ENCODE assay signal across 11 cellular contexts in genomic region chr6:159043986-159044385, GRCh38. TPM values are rescaled to one million over a fixed set of nuclear protein-coding genes. Genes with fewer than 3 reads are reported as not detected.
DNase-seq lines count a peak whose midpoint lies in the region; ATAC-seq and TF ChIP-seq lines count a peak whose summit lies in the region.
"Had no signal": no experiment of that assay in that cellular context is flagged by ENCODE, and none has a peak within 500 bp of the region (broad histone marks: within the 10 kb centered on the region; RNA-seq: fewer than 3 reads in every experiment).

No MANE protein-coding gene starts in this region.

- H3F3A ChIP-seq in OCI-LY1 (ENCODE audit: insufficient read depth, low read length), result peaks cover 8% of the 10 kb centered on the region; the same call in 1 of the 2 replicates

- TF ChIP-seq CTCF in GM12875 (IDR thresholded peaks at IDR 0.05; ENCODE audit: borderline replicate concordance, insufficient read depth, low read depth, low read length) (no peak), OCI-LY1 (IDR thresholded peaks at IDR 0.05; ENCODE audit: low read length) (no peak), spleen (IDR thresholded peaks at IDR 0.05 in 8 of 11, conservative IDR thresholded peaks at IDR 0.05 in 3 of 11) (no peak)

- H3K9me2 ChIP-seq in OCI-LY1 (ENCODE audit: low read depth, low read length), result no peaks in the 10 kb centered on the region

- H3K4me3 ChIP-seq in GM12875 (ENCODE audit: low read depth, low read length) (peak overlapping the region; percentile 44), OCI-LY1 (ENCODE audit: low read depth, low read length, poor library complexity, severe bottlenecking) (peak overlapping the region; percentile 84), spleen (peak overlapping the region; percentile 41 to 79 (median 52))

- H3K27ac ChIP-seq in OCI-LY1 (ENCODE audit: low read depth, low read length, poor library complexity, severe bottlenecking) (peak overlapping the region; percentile 89), spleen (peak overlapping the region; percentile 75 to 94 (median 92))

- H3K4me1 ChIP-seq in OCI-LY1 (ENCODE audit: insufficient read depth, low read length, severe bottlenecking), result peaks cover 73% of the 10 kb centered on the region
- H3K4me1 ChIP-seq in spleen, result peaks cover 33 to 78% (median 51%) of the 10 kb centered on the region in 6 donors

- H3K79me2 ChIP-seq in OCI-LY1 (ENCODE audit: insufficient read depth, low read length), result peaks cover 26% of the 10 kb centered on the region

- peak overlapping the region; percentile 96 for H3K27ac Mint-ChIP-seq in activated naive CD8-positive, alpha-beta T cell treated with anti-CD3 and anti-CD28 coated beads, Interleukin-2, amount 10 ng/mL, durations not matched to agents 7 days and 5 days

- peak overlapping the region; percentile 92 for H3K9ac ChIP-seq in OCI-LY1 (ENCODE audit: low read length)

- H3K4me2 ChIP-seq in OCI-LY1 (ENCODE audit: low read length), result peak overlapping the region; percentile 97

- peaks cover 55% of the 10 kb centered on the region for H3K36me3 ChIP-seq in OCI-LY1 (ENCODE audit: insufficient read depth, low read length)
- peaks cover 0 to 39% (median 23%) of the 10 kb centered on the region in 6 donors for H3K36me3 ChIP-seq in spleen

- peaks cover 64% of the 10 kb centered on the region for H3K4me1 Mint-ChIP-seq in activated naive CD8-positive, alpha-beta T cell treated with anti-CD3 and anti-CD28 coated beads, Interleukin-2, amount 10 ng/mL, durations not matched to agents 7 days and 5 days

- DNase-seq in activated naive CD8-positive, alpha-beta T cell treated with anti-CD3 and anti-CD28 coated beads, Interleukin-2, amount 10 ng/mL, durations not matched to agents 7 days and 5 days, result no peak
- DNase-seq in spleen (no peak), NCI-H2107 (lab: John Stamatoyannopoulos, UW) (no peak), DMS53 (lab: John Stamatoyannopoulos, UW) (no peak)
- DNase-seq: activated gamma-delta T cell treated with Interleukin-2 at 50 U/mL for 16 hours, GDM1 had no signal

- POLR2A ChIA-PET in activated naive CD8-positive, alpha-beta T cell treated with anti-CD3 and anti-CD28 coated beads, Interleukin-2, amount 10 ng/mL, durations not matched to agents 7 days and 5 days (lab: Charles Lee), result interaction anchor here (0.6 to 9.5 kb wide), 22 partner anchors 11 to 775 kb away, joined by 3 to 312 read pairs (median 6); partner anchors contain the start of genes MRPL18, RSPH3 and TCP1

- H3K27me3 ChIP-seq in OCI-LY1 (ENCODE audit: insufficient read depth, low read length) (no peaks in the 10 kb centered on the region), spleen (replicated peaks in 1 of 7) (no peaks in the 10 kb centered on the region)

- H3K9me3 ChIP-seq in OCI-LY1 (ENCODE audit: low read length), result no peaks in the 10 kb centered on the region
- H3K9me3 ChIP-seq in spleen, result no peaks in the 10 kb centered on the region

- intact Hi-C loops in spleen (cut with DNase I; ENCODE audit: low total_unique reads), result loop anchor here (5.0 kb wide), 1 partner anchor 58 kb away; no protein-coding TSS in a partner anchor

- no peaks in the 10 kb centered on the region for H3K27me3 Mint-ChIP-seq in activated naive CD8-positive, alpha-beta T cell treated with anti-CD3 and anti-CD28 coated beads, Interleukin-2, amount 10 ng/mL, durations not matched to agents 7 days and 5 days

- H3K36me3 Mint-ChIP-seq in activated naive CD8-positive, alpha-beta T cell treated with anti-CD3 and anti-CD28 coated beads, Interleukin-2, amount 10 ng/mL, durations not matched to agents 7 days and 5 days, result peaks cover 48% of the 10 kb centered on the region

- peak; percentile 8 for ATAC-seq in activated naive CD8-positive, alpha-beta T cell treated with anti-CD3 and anti-CD28 coated beads, Interleukin-2, amount 10 ng/mL, durations not matched to agents 7 days and 5 days (ENCODE audit: low read depth)
- no peak for ATAC-seq in GM21576 (IDR thresholded peaks at IDR 0.05; ENCODE audit: unreplicated experiment)

- TF ChIP-seq POLR2A in spleen (IDR thresholded peaks at IDR 0.05), result no peak

- H3K9me3 Mint-ChIP-seq in activated naive CD8-positive, alpha-beta T cell treated with anti-CD3 and anti-CD28 coated beads, Interleukin-2, amount 10 ng/mL, durations not matched to agents 7 days and 5 days, result no peaks in the 10 kb centered on the region

- H4K20me1 ChIP-seq in OCI-LY1 (ENCODE audit: insufficient read depth, low read length), result no peaks in the 10 kb centered on the region

- peak overlapping the region; percentile 97 for H3K4me3 Mint-ChIP-seq in activated naive CD8-positive, alpha-beta T cell treated with anti-CD3 and anti-CD28 coated beads, Interleukin-2, amount 10 ng/mL, durations not matched to agents 7 days and 5 days

- 14 to 40% (median 34%) methylated on average over 7 of the region's 7 CpGs for WGBS in spleen, 5 donors

- H2AFZ ChIP-seq in OCI-LY1 (ENCODE audit: low read length), result no peak overlapping the region

RNA-seq across cellular contexts. Expression of gene TAGAP, which starts 0.8 kb away (rescaled TPM):
- 100 to 1,000 TPM; 106 to 112 TPM for total RNA-seq in activated naive CD8-positive, alpha-beta T cell treated with anti-CD3 and anti-CD28 coated beads, Interleukin-2, amount 10 ng/mL, durations not matched to agents 7 days and 5 days
- 10 to 100 TPM; 39.6 to 63.9 (median 49.2) TPM for total RNA-seq in spleen
- polyA plus RNA-seq in spleen, result 10 to 100 TPM; 13.6 to 21.9 (median 15.7) TPM
- total RNA-seq: endothelial cell of umbilical vein, RPMI7951 had no signal
- polyA plus RNA-seq: endothelial cell of umbilical vein had no signal

RNA-seq across cellular contexts. Expression of gene RSPH3, which starts 44.0 kb away (rescaled TPM):
- 1 to 10 TPM; 2.2 to 2.7 TPM for total RNA-seq in activated naive CD8-positive, alpha-beta T cell treated with anti-CD3 and anti-CD28 coated beads, Interleukin-2, amount 10 ng/mL, durations not matched to agents 7 days and 5 days
- 1 to 10 TPM; 4.3 to 7.3 (median 6.0) TPM for total RNA-seq in spleen
- 1 to 10 TPM in 1 of 3 donors, under 1 TPM in 2; 0.91 to 2.0 (median 0.93) TPM for polyA plus RNA-seq in spleen
